13 cellular contexts compared by ENCODE assay signal in the genomic region with DNA sequence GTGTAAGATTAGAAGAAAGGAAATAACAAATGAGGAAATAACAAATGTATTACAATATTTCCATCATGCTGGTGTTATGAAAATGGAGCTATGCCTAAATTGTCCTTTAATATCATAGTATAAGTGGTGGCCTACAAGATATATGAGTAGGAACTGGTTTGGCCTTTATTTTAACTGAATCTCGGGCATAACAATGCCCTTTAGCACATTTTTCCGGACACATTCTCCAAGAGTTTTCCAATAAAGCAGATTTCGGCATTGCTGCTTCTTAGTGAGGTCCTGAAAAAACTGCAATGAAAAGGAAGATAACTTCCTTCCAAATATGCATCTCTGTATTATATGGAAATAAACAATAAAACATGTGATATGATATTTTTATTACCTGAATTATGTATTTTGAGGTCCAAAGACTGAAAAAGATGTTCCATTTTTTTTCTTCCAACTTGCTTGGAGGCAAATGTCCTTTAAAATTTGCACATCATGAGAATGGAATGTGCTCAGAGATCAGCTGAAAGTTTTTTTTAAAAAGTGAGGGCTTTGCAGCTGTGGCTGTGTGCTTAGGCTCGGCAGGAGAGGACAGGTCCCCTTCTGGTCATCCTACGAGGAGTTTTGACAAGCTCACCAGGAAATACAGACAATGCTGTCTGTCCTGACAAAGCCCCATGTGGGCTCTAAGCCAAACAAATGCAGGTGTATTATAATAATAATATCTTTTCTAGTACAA.
A peak's percentile ranks its signal among the peaks of the same experiment; 100 is the strongest.
DNase-seq lines count a peak whose midpoint lies in the region; ATAC-seq, FAIRE-seq and TF ChIP-seq lines count a peak whose summit lies in the region.
"Had no signal": no experiment of that assay in that cellular context is flagged by ENCODE, and none has a peak within 500 bp of the region (broad histone marks: within the 10 kb centered on the region; RNA-seq: fewer than 3 reads in every experiment).

No MANE protein-coding gene starts in this region.

- peaks cover 0 to 5% of the 10 kb centered on the region in 2 donors for H3K4me1 ChIP-seq in kidney (ENCODE audit: control insufficient read depth in 1 of 2, insufficient read depth in 1 of 2, low read depth in 1 of 2, low read length in 2 of 2)
- no peaks in the 10 kb centered on the region for H3K4me1 ChIP-seq in neural progenitor cell
- no peaks in the 10 kb centered on the region for H3K4me1 ChIP-seq in CD8-positive, alpha-beta memory T cell (ENCODE audit: insufficient read depth, low read length)

- H3K27ac Mint-ChIP-seq in neural progenitor cell, result no peak overlapping the region
- no peak overlapping the region for H3K27ac Mint-ChIP-seq in CD8-positive, alpha-beta memory T cell
- H3K27ac Mint-ChIP-seq: T-cell had no signal

- H3K4me1 Mint-ChIP-seq in neural progenitor cell, result peaks cover 20% of the 10 kb centered on the region
- no peaks in the 10 kb centered on the region for H3K4me1 Mint-ChIP-seq in CD8-positive, alpha-beta memory T cell
- H3K4me1 Mint-ChIP-seq: T-cell had no signal

- H3K79me2 ChIP-seq in neural progenitor cell (ENCODE audit: low read depth), result no peaks in the 10 kb centered on the region

- DNase-seq in HTR-8/SVneo (ENCODE audit: insufficient read length, low spot score), result peak; percentile 50
- DNase-seq in coronary artery (ENCODE audit: low spot score), result no peak
- peak; percentile 39 for DNase-seq in kidney
- peak; percentile 68 for DNase-seq in urothelium cell line (ENCODE audit: low spot score)
- no peak for DNase-seq in neural progenitor cell (ENCODE audit: low spot score)
- no peak for DNase-seq in CD8-positive, alpha-beta memory T cell
- DNase-seq: NCI-H2227 treated with DMSO at 0.1 percent for 48 hours, T-cell had no signal

- H3K27me3 Mint-ChIP-seq in neural progenitor cell (ENCODE audit: insufficient read depth, low read depth), result peaks cover 3% of the 10 kb centered on the region
- no peaks in the 10 kb centered on the region for H3K27me3 Mint-ChIP-seq in CD8-positive, alpha-beta memory T cell
- H3K27me3 Mint-ChIP-seq: brain had no signal

- H3K9me3 ChIP-seq in kidney (ENCODE audit: control insufficient read depth in 1 of 2, low read length in 2 of 2) (no peaks in the 10 kb centered on the region), neural progenitor cell (ENCODE audit: low read depth) (no peaks in the 10 kb centered on the region)
- no peaks in the 10 kb centered on the region for H3K9me3 ChIP-seq in CD8-positive, alpha-beta memory T cell (ENCODE audit: low read length)
- H3K9me3 ChIP-seq: neutrophil had no signal

- FAIRE-seq in HTR-8/SVneo (lab: Jason Lieb, UNC) (no peak), kidney (lab: Jason Lieb, UNC) (no peak), urothelium cell line (lab: Jason Lieb, UNC) (no peak)
- FAIRE-seq: GM19239 had no signal

- H3K4me2 ChIP-seq in neural progenitor cell, result no peak overlapping the region

- no peak overlapping the region for H3K9ac ChIP-seq in kidney (ENCODE audit: low read length in 2 of 2)
- no peak overlapping the region for H3K9ac ChIP-seq in neural progenitor cell

- POLR2A ChIA-PET in CD8-positive, alpha-beta memory T cell (lab: Charles Lee), result no interaction called here

- H3K27me3 ChIP-seq in neural progenitor cell, result no peaks in the 10 kb centered on the region
- no peaks in the 10 kb centered on the region for H3K27me3 ChIP-seq in CD8-positive, alpha-beta memory T cell (ENCODE audit: insufficient read depth, low read length, poor library complexity, severe bottlenecking)
- H3K27me3 ChIP-seq: neutrophil had no signal

- no peak overlapping the region for H2AFZ ChIP-seq in neural progenitor cell (replicated peaks)

- no peaks in the 10 kb centered on the region for H3F3A ChIP-seq in neural progenitor cell (ENCODE audit: low read depth)

- ATAC-seq in GM21515 (IDR thresholded peaks at IDR 0.05; ENCODE audit: unreplicated experiment), result no peak
- ATAC-seq: K562, T-cell had no signal

- no peaks in the 10 kb centered on the region for H3K36me3 Mint-ChIP-seq in neural progenitor cell
- no peaks in the 10 kb centered on the region for H3K36me3 Mint-ChIP-seq in CD8-positive, alpha-beta memory T cell
- H3K36me3 Mint-ChIP-seq: brain, T-cell had no signal

- no peak overlapping the region for H3K4me3 Mint-ChIP-seq in neural progenitor cell
- no peak overlapping the region for H3K4me3 Mint-ChIP-seq in CD8-positive, alpha-beta memory T cell
- H3K4me3 Mint-ChIP-seq: brain, T-cell had no signal

- intact Hi-C loops in kidney (cut with DNase I), result no loop called here

- H3K36me3 ChIP-seq in kidney (ENCODE audit: control insufficient read depth in 1 of 2, insufficient read depth in 2 of 2, low read length in 2 of 2) (no peaks in the 10 kb centered on the region), neural progenitor cell (no peaks in the 10 kb centered on the region)
- no peaks in the 10 kb centered on the region for H3K36me3 ChIP-seq in CD8-positive, alpha-beta memory T cell (ENCODE audit: insufficient read depth, low read length)
- H3K36me3 ChIP-seq: neutrophil had no signal

- CTCF ChIA-PET in CD8-positive, alpha-beta memory T cell (lab: Charles Lee), result no interaction called here

- H3K27ac ChIP-seq in coronary artery (peak overlapping the region; percentile 72 to 80), kidney (ENCODE audit: low read depth in 2 of 2, low read length in 2 of 2) (no peak overlapping the region), neural progenitor cell (no peak overlapping the region)
- no peak overlapping the region for H3K27ac ChIP-seq in CD8-positive, alpha-beta memory T cell (ENCODE audit: low read depth, low read length)
- H3K27ac ChIP-seq: neutrophil had no signal

- H3K4me3 ChIP-seq in coronary artery (no peak overlapping the region), kidney (ENCODE audit: low read length in 2 of 2) (no peak overlapping the region), neural progenitor cell (no peak overlapping the region)
- no peak overlapping the region for H3K4me3 ChIP-seq in CD8-positive, alpha-beta memory T cell (ENCODE audit: low read length)
- H3K4me3 ChIP-seq: K562 had no signal

- no peaks in the 10 kb centered on the region for H4K20me1 ChIP-seq in neural progenitor cell (ENCODE audit: low read depth)

- peaks cover 2% of the 10 kb centered on the region for H3K9me3 Mint-ChIP-seq in neural progenitor cell
- H3K9me3 Mint-ChIP-seq in CD8-positive, alpha-beta memory T cell, result peaks cover 0 to 2% (median 0%) of the 10 kb centered on the region in 5 donors

- TF ChIP-seq CTCF in coronary artery (IDR thresholded peaks at IDR 0.05) (no peak), kidney (IDR thresholded peaks at IDR 0.05; ENCODE audit: borderline replicate concordance, extremely low read depth, insufficient read depth) (no peak), neural progenitor cell (IDR thresholded peaks at IDR 0.05) (no peak)

Comparison
In these comparisons a context has a peak if more than half of its experiments do, and no peak if none do; other contexts are left out.
1. DNase-seq: peak in HTR-8/SVneo (single experiment), kidney (single experiment) and urothelium cell line (single experiment); none in coronary artery (single experiment), neural progenitor cell (single experiment) and CD8-positive, alpha-beta memory T cell (0 of 5).
2. H3K27ac ChIP-seq: peak in coronary artery (2 of 2); none in kidney (0 of 2), neural progenitor cell (single experiment) and CD8-positive, alpha-beta memory T cell (single experiment).